19 cellular contexts compared by ENCODE assay signal in genomic region chr10:43708256-43708655, GRCh38. TPM values are rescaled to one million over a fixed set of nuclear protein-coding genes. Genes with fewer than 3 reads are reported as not detected.
DNase-seq lines count a peak whose midpoint lies in the region; ATAC-seq, FAIRE-seq and TF ChIP-seq lines count a peak whose summit lies in the region.
"Had no signal": no experiment of that assay in that cellular context is flagged by ENCODE, and none has a peak within 500 bp of the region (broad histone marks: within the 10 kb centered on the region; RNA-seq: fewer than 3 reads in every experiment).

No MANE protein-coding gene starts in this region.

- H3K27ac ChIP-seq in right lobe of liver (peak overlapping the region in 2 of 3 donors; percentile 35 to 53), HepG2 (ENCODE audit: extremely low read length, insufficient read depth, low read length) (no peak overlapping the region), endothelial cell of umbilical vein (ENCODE audit: insufficient read depth, low read depth, low read length) (peak overlapping the region; percentile 37), psoas muscle (peak overlapping the region; percentile 65)
- H3K27ac ChIP-seq: RWPE1, SJSA1 had no signal

- BruUV-seq in HepG2 (replicated peaks; lab: Mats Ljungman, UMichigan) (no TSS peak), endothelial cell of umbilical vein (replicated peaks; lab: Mats Ljungman, UMichigan) (no TSS peak)

- H3K9me1 ChIP-seq in endothelial cell of umbilical vein (replicated peaks; ENCODE audit: control insufficient read depth, extremely low read depth, insufficient read depth, low read length) = no peaks in the 10 kb centered on the region

- TF ChIP-seq POLR2A in right lobe of liver (IDR thresholded peaks at IDR 0.05) = no peak
- TF ChIP-seq POLR2A in HepG2 (IDR thresholded peaks at IDR 0.05; ENCODE audit: insufficient read depth in 1 of 2, low read depth in 2 of 2, low read length in 2 of 2) = no peak
- TF ChIP-seq POLR2A in endothelial cell of umbilical vein (IDR thresholded peaks at IDR 0.05; ENCODE audit: low read depth, low read length) = no peak

- H3K9me3 ChIP-seq in right lobe of liver (no peaks in the 10 kb centered on the region), HepG2 (ENCODE audit: low read length) (no peaks in the 10 kb centered on the region), endothelial cell of umbilical vein (replicated peaks; ENCODE audit: control insufficient read depth, insufficient read depth, low read length) (no peaks in the 10 kb centered on the region), psoas muscle (no peaks in the 10 kb centered on the region)
- H3K9me3 ChIP-seq: SJSA1 had no signal

- DNase-seq in right lobe of liver (no peak), HepG2 (ENCODE audit: low spot score) (no peak), endothelial cell of umbilical vein (ENCODE audit: low read depth, low spot score) (no peak), psoas muscle (no peak), GM19238 (ENCODE audit: insufficient read length, low spot score) (no peak), NCI-H226 (no peak), hypothalamus (lab: John Stamatoyannopoulos, UW) (no peak)
- DNase-seq: ACHN; AML-193; CD4-positive, alpha-beta T cell; NCI-H1930; NCI-H2171; NCI-H446 treated with DMSO at 0.1 percent for 48 hours; NCI-H774; PC-3 had no signal

- no peak for TF ChIP-seq EP300 in HepG2 (IDR thresholded peaks at IDR 0.05; ENCODE audit: low read depth in 2 of 2, low read length in 2 of 2)
- TF ChIP-seq EP300 in HepG2 (CRISPR knock-in tag; IDR thresholded peaks at IDR 0.05; ENCODE audit: borderline replicate concordance) = no peak

- WGBS in right lobe of liver (ENCODE audit: insufficient coverage, low coverage, low lambda C conversion rate, missing lambda C conversion rate) = 26% methylated on average over 3 of the region's 3 CpGs
- WGBS in HepG2 (ENCODE audit: low lambda C conversion rate) = 4% methylated on average over 3 of the region's 3 CpGs
- WGBS in psoas muscle, 3 donors = 42 to 59% (median 48%) methylated on average over 3 of the region's 3 CpGs

- FAIRE-seq in HepG2 (lab: Jason Lieb, UNC) (no peak), endothelial cell of umbilical vein (lab: Jason Lieb, UNC) (no peak)
- FAIRE-seq: GM19239, H54 had no signal

- H4K20me1 ChIP-seq in HepG2 (ENCODE audit: insufficient read depth, low read length) (no peaks in the 10 kb centered on the region), endothelial cell of umbilical vein (replicated peaks; ENCODE audit: control insufficient read depth, extremely low read depth, insufficient read depth, low read length) (no peaks in the 10 kb centered on the region)

- TF ChIP-seq CTCF in right lobe of liver (IDR thresholded peaks at IDR 0.05) = no peak
- no peak for TF ChIP-seq CTCF in HepG2 (CRISPR knock-in tag; IDR thresholded peaks at IDR 0.05)
- no peak for TF ChIP-seq CTCF in endothelial cell of umbilical vein (IDR thresholded peaks at IDR 0.05; ENCODE audit: extremely low read depth in 1 of 2, insufficient read depth in 1 of 2, low read depth in 1 of 2, low read length in 2 of 2)
- no peak for TF ChIP-seq CTCF in psoas muscle (IDR thresholded peaks at IDR 0.05)

- H3K27me3 ChIP-seq in right lobe of liver (no peaks in the 10 kb centered on the region), HepG2 (ENCODE audit: control insufficient read depth in 1 of 2, insufficient read depth in 2 of 2, low read length in 2 of 2) (peaks cover 3% of the 10 kb centered on the region in 2 experiments; a peak in 1 of 5 replicates), endothelial cell of umbilical vein (ENCODE audit: control insufficient read depth in 2 of 2, insufficient read depth in 2 of 2, low read length in 2 of 2) (no peaks in the 10 kb centered on the region), psoas muscle (ENCODE audit: insufficient read depth in 3 of 3, low read length in 2 of 3) (no peaks in the 10 kb centered on the region)
- H3K27me3 ChIP-seq: SJSA1 had no signal

- POLR2A ChIA-PET in HepG2 (lab: Yijun Ruan, JAX) (no interaction called here), endothelial cell of umbilical vein (lab: Charles Lee) (no interaction called here)

- H3K36me3 ChIP-seq in right lobe of liver = no peaks in the 10 kb centered on the region
- H3K36me3 ChIP-seq in HepG2 (replicated peaks in 1 of 2; ENCODE audit: control insufficient read depth in 1 of 2, insufficient read depth in 2 of 2, low read length in 2 of 2) = no peaks in the 10 kb centered on the region
- H3K36me3 ChIP-seq in endothelial cell of umbilical vein (ENCODE audit: control insufficient read depth in 2 of 2, extremely low read depth in 1 of 2, insufficient read depth in 2 of 2, low read length in 2 of 2) = no peaks in the 10 kb centered on the region
- no peaks in the 10 kb centered on the region for H3K36me3 ChIP-seq in psoas muscle (ENCODE audit: insufficient read depth in 1 of 2, low read depth in 1 of 2)
- H3K36me3 ChIP-seq: SJSA1 had no signal

- no peak for TF ChIP-seq RAD21 in HepG2 (CRISPR knock-in tag; IDR thresholded peaks at IDR 0.05)

- CTCF ChIA-PET in HepG2 (lab: Yijun Ruan, JAX; ENCODE audit: low intra/inter-chr PET ratio, low total read pairs) = no interaction called here
- CTCF ChIA-PET in endothelial cell of umbilical vein (lab: Charles Lee) = interaction anchor here (0.9 kb wide), 1 partner anchor 18 kb away, joined by 3 read pairs; no protein-coding TSS in a partner anchor

- intact Hi-C loops in right lobe of liver (cut with DNase I) (no loop called here), HepG2 (cut with micrococcal nuclease; ENCODE audit: unreplicated experiment) (no loop called here), endothelial cell of umbilical vein (cut with micrococcal nuclease) (loop anchor here (5.0 kb wide), 1 partner anchor 64 kb away; no protein-coding TSS in a partner anchor), psoas muscle (cut with DNase I) (no loop called here)

- ATAC-seq in right lobe of liver (peak in 2 of 4 donors; percentile 11 to 20), HepG2 (no peak), psoas muscle (no peak)
- ATAC-seq: PC-3 had no signal

- H3K79me2 ChIP-seq in HepG2 (ENCODE audit: insufficient read depth, low read length) (no peaks in the 10 kb centered on the region), endothelial cell of umbilical vein (ENCODE audit: control insufficient read depth, insufficient read depth, low read length) (no peaks in the 10 kb centered on the region)

- H3K4me3 ChIP-seq in right lobe of liver (no peak overlapping the region), HepG2 (replicated peaks in 1 of 3; ENCODE audit: insufficient read depth in 1 of 3, low read depth in 2 of 3, low read length in 3 of 3) (no peak overlapping the region), endothelial cell of umbilical vein (replicated peaks in 1 of 3; ENCODE audit: insufficient read depth in 1 of 3, low read depth in 1 of 3, low read length in 3 of 3) (no peak overlapping the region), psoas muscle (no peak overlapping the region)
- H3K4me3 ChIP-seq: SJSA1 had no signal

- no peak overlapping the region for H3K4me2 ChIP-seq in HepG2 (ENCODE audit: low read depth, low read length)
- no peak overlapping the region for H3K4me2 ChIP-seq in endothelial cell of umbilical vein (ENCODE audit: insufficient read depth, low read length)

- H2AFZ ChIP-seq in HepG2 (ENCODE audit: low read length) = no peak overlapping the region
- H2AFZ ChIP-seq in endothelial cell of umbilical vein (ENCODE audit: low read depth, low read length) = no peak overlapping the region

- no peak overlapping the region for H3K9ac ChIP-seq in HepG2 (ENCODE audit: insufficient read depth, low read depth, low read length)
- H3K9ac ChIP-seq in endothelial cell of umbilical vein (replicated peaks; ENCODE audit: extremely low read depth, insufficient read depth, low read length) = peak overlapping the region; percentile 9

- H3K4me1 ChIP-seq in right lobe of liver = no peaks in the 10 kb centered on the region
- 0 out of 2 replicates have a peak, but pooled peaks cover 5% of the 10 kb centered on the region for H3K4me1 ChIP-seq in HepG2 (ENCODE audit: insufficient read depth, low read length)
- H3K4me1 ChIP-seq in endothelial cell of umbilical vein (ENCODE audit: control insufficient read depth, extremely low read depth, insufficient read depth, low read length) = peaks cover 9% of the 10 kb centered on the region
- H3K4me1 ChIP-seq in psoas muscle = no peaks in the 10 kb centered on the region

- in situ Hi-C loops in HepG2 (cut with HindIII; ENCODE audit: extremely low pct_ligation_motif_present, low pct_unique_long_range_greater_than_20kb) = no loop called here

- dilution Hi-C loops in endothelial cell of umbilical vein (cut with MboI; ENCODE audit: extremely low pct_ligation_motif_present, low sequenced_read_pairs) = no loop called here

RNA-seq across cellular contexts. Expression of gene ZNF32, which starts 59.6 kb away (rescaled TPM):
- 10 to 100 TPM; 10.9 to 20.4 (median 15.3) TPM for total RNA-seq in right lobe of liver
- total RNA-seq in HepG2 (2016; rRNA removed; fragmentation: Illumina TruSeq; extraction: Trizol) = 16.9 and 18.0 TPM in 2 replicates
- 30.1 and 34.6 TPM in 2 replicates for total RNA-seq in HepG2 (2016; cell fraction: cytosol; rRNA removed; fragmentation: Illumina TruSeq; extraction: Trizol; ENCODE audit: low read depth)
- total RNA-seq in HepG2 (2016; cell fraction: insoluble cytoplasmic fraction; rRNA removed; fragmentation: Illumina TruSeq; extraction: Trizol) = 12.6 and 14.4 TPM in 2 replicates
- total RNA-seq in HepG2 (2016; cell fraction: membrane; rRNA removed; fragmentation: Illumina TruSeq; extraction: Trizol) = 38.2 and 44.1 TPM in 2 replicates
- 8.3 and 10.0 TPM in 2 replicates for total RNA-seq in HepG2 (2016; cell fraction: nucleus; rRNA removed; fragmentation: Illumina TruSeq; extraction: Trizol)
- polyA plus RNA-seq in HepG2 (2011; rRNA removed) = 12.5 and 12.7 TPM in 2 replicates
- polyA plus RNA-seq in HepG2 (2011; cell fraction: cytosol; rRNA removed) = 6.1 and 9.4 TPM in 2 replicates
- 8.5 and 12.5 TPM in 2 replicates for polyA plus RNA-seq in HepG2 (2011; cell fraction: nucleus; rRNA removed)
- 7.3 and 8.5 TPM in 2 replicates for polyA plus RNA-seq in HepG2 (2012)
- polyA plus RNA-seq in HepG2 (2016; cell fraction: cytosol; fragmentation: Illumina TruSeq; extraction: Trizol; ENCODE audit: low read depth) = 30.5 and 38.2 TPM in 2 replicates
- 13.8 and 16.9 TPM in 2 replicates for polyA plus RNA-seq in HepG2 (2016; cell fraction: insoluble cytoplasmic fraction; fragmentation: Illumina TruSeq; extraction: Trizol; ENCODE audit: low read depth)
- polyA plus RNA-seq in HepG2 (2016; cell fraction: membrane; fragmentation: Illumina TruSeq; extraction: Trizol; ENCODE audit: low read depth) = 28.0 and 35.4 TPM in 2 replicates
- 19.3 and 22.0 TPM in 2 replicates for polyA plus RNA-seq in HepG2 (2016; cell fraction: nucleus; fragmentation: Illumina TruSeq; extraction: Trizol; ENCODE audit: insufficient read depth, low read depth)
- polyA minus RNA-seq in HepG2 (2011; rRNA and poly(A)+ RNA removed; ENCODE audit: low replicate concordance) = 2.9 and 3.6 TPM in 2 replicates
- 1.5 and 1.6 TPM in 2 replicates for polyA minus RNA-seq in HepG2 (2011; cell fraction: cytosol; rRNA and poly(A)+ RNA removed)
- 4.0 and 4.4 TPM in 2 replicates for polyA minus RNA-seq in HepG2 (2011; cell fraction: nucleus; rRNA and poly(A)+ RNA removed)
- 14.4 and 14.5 TPM in 2 replicates for total RNA-seq in endothelial cell of umbilical vein
- 11.2 and 12.5 TPM in 2 replicates for polyA plus RNA-seq in endothelial cell of umbilical vein
- polyA plus RNA-seq in endothelial cell of umbilical vein (2011; cell fraction: cytosol; rRNA removed) = 21.4 and 27.3 TPM in 2 replicates
- 21.9 and 23.1 TPM in 2 replicates for polyA plus RNA-seq in endothelial cell of umbilical vein (2011; cell fraction: nucleus; rRNA removed)
- polyA plus RNA-seq in endothelial cell of umbilical vein (2012) = 20.2 and 22.7 TPM in 2 replicates
- polyA minus RNA-seq in endothelial cell of umbilical vein = 5.4 and 7.8 TPM in 2 replicates
- polyA minus RNA-seq in endothelial cell of umbilical vein (2011; cell fraction: cytosol; rRNA and poly(A)+ RNA removed) = 2.9 TPM
- 4.4 and 5.0 TPM in 2 replicates for polyA minus RNA-seq in endothelial cell of umbilical vein (2011; cell fraction: nucleus; rRNA and poly(A)+ RNA removed)
- total RNA-seq in psoas muscle = 10 to 100 TPM; 46.5 to 55.5 (median 50.5) TPM
- 100 to 1,000 TPM in 1 of 3 donors, 10 to 100 TPM in 2; 69.9 to 145 (median 75.9) TPM for polyA plus RNA-seq in psoas muscle
